Comparison of ENCODE assay signal across 8 cellular contexts in genomic region chr6:45378324-45378926, GRCh38. TPM values are rescaled to one million over a fixed set of nuclear protein-coding genes. Genes with fewer than 3 reads are reported as not detected.
DNase-seq lines count a peak whose midpoint lies in the region; ATAC-seq and TF ChIP-seq lines count a peak whose summit lies in the region.

No MANE protein-coding gene starts in this region.

- H3K27ac Mint-ChIP-seq in activated CD4-positive, alpha-beta T cell treated with anti-CD3 and anti-CD28 coated beads, Interleukin-2, amount 10 ng/mL, durations not matched to agents 7 days and 5 days: peak overlapping the region; percentile 98

- peaks cover 27% of the 10 kb centered on the region for H3K4me1 ChIP-seq in KMS-11 (ENCODE audit: low read depth, poor library complexity, severe bottlenecking)

- DNase-seq in GM06990 (ENCODE audit: extremely low read depth, insufficient read length) (no peak), head of caudate nucleus (peak in 35 of 42 donors; percentile 5 to 76 (median 46)), posterior cingulate gyrus (peak in 6 of 10 donors; percentile 15 to 83 (median 28)), RKO (ENCODE audit: low spot score) (no peak), OCI-M1 (lab: John Stamatoyannopoulos, UW) (no peak)
- peak; percentile 25 for DNase-seq in activated CD4-positive, alpha-beta T cell treated with anti-CD3 and anti-CD28 coated beads, Interleukin-2, amount 10 ng/mL, durations not matched to agents 7 days and 5 days

- H3K36me3 ChIP-seq in GM06990 (ENCODE audit: control insufficient read depth, insufficient read depth, low read length): no peaks in the 10 kb centered on the region
- no peaks in the 10 kb centered on the region for H3K36me3 ChIP-seq in KMS-11 (ENCODE audit: insufficient read depth)

- H3K4me2 ChIP-seq in KMS-11: peak overlapping the region; percentile 98

- H3K36me3 Mint-ChIP-seq in activated CD4-positive, alpha-beta T cell treated with anti-CD3 and anti-CD28 coated beads, Interleukin-2, amount 10 ng/mL, durations not matched to agents 7 days and 5 days (ENCODE audit: low read depth): no peaks in the 10 kb centered on the region

- intact Hi-C loops in head of caudate nucleus (cut with DNase I): no loop called here
- intact Hi-C loops in posterior cingulate gyrus (cut with DNase I): no loop called here

- peaks cover 24% of the 10 kb centered on the region for H3K4me1 Mint-ChIP-seq in activated CD4-positive, alpha-beta T cell treated with anti-CD3 and anti-CD28 coated beads, Interleukin-2, amount 10 ng/mL, durations not matched to agents 7 days and 5 days

- H3K9ac ChIP-seq in KMS-11: peak overlapping the region; percentile 96

- no peaks in the 10 kb centered on the region for H3K27me3 ChIP-seq in GM06990 (replicated peaks; ENCODE audit: control insufficient read depth, insufficient read depth, low read length)
- H3K27me3 ChIP-seq in KMS-11 (ENCODE audit: insufficient read depth, low read depth): no peaks in the 10 kb centered on the region

- H4K20me1 ChIP-seq in KMS-11 (ENCODE audit: insufficient read depth): no peaks in the 10 kb centered on the region

- no peaks in the 10 kb centered on the region for H3K27me3 Mint-ChIP-seq in activated CD4-positive, alpha-beta T cell treated with anti-CD3 and anti-CD28 coated beads, Interleukin-2, amount 10 ng/mL, durations not matched to agents 7 days and 5 days

- H3K27ac ChIP-seq in KMS-11: peak overlapping the region; percentile 96

- TF ChIP-seq CTCF in GM06990 (IDR thresholded peaks at IDR 0.05; ENCODE audit: insufficient read depth, low read length, poor library complexity, severe bottlenecking) (no peak), KMS-11 (conservative IDR thresholded peaks at IDR 0.05; ENCODE audit: low read depth, low read length) (no peak; the same call in 1 of the 2 replicates)

- no peaks in the 10 kb centered on the region for H3K9me3 Mint-ChIP-seq in activated CD4-positive, alpha-beta T cell treated with anti-CD3 and anti-CD28 coated beads, Interleukin-2, amount 10 ng/mL, durations not matched to agents 7 days and 5 days

- H3K4me3 ChIP-seq in GM06990 (replicated peaks; ENCODE audit: low read depth, low read length) (peak overlapping the region; percentile 87), KMS-11 (IDR thresholded peaks at IDR 0.05; ENCODE audit: insufficient read depth, low read depth, low read length) (no peak overlapping the region)

- peak overlapping the region; percentile 66 for H2AFZ ChIP-seq in KMS-11 (ENCODE audit: low read depth)

- ATAC-seq in GM21528 (IDR thresholded peaks at IDR 0.05; ENCODE audit: low FRiP score, unreplicated experiment): peak; percentile 40

- POLR2A ChIA-PET in activated CD4-positive, alpha-beta T cell treated with anti-CD3 and anti-CD28 coated beads, Interleukin-2, amount 10 ng/mL, durations not matched to agents 7 days and 5 days (lab: Charles Lee): interaction anchor here (0.6 kb wide), 2 partner anchors 280 to 666 kb away, joined by 3 to 5 read pairs; no protein-coding TSS in a partner anchor

- CTCF ChIA-PET in activated CD4-positive, alpha-beta T cell treated with anti-CD3 and anti-CD28 coated beads, Interleukin-2, amount 10 ng/mL, durations not matched to agents 7 days and 5 days (lab: Charles Lee): interaction anchor here (0.6 to 1.9 kb wide), 10 partner anchors 11 to 469 kb away, joined by 3 to 6 read pairs (median 4); partner anchors contain the start of gene RUNX2

- H3K4me3 Mint-ChIP-seq in activated CD4-positive, alpha-beta T cell treated with anti-CD3 and anti-CD28 coated beads, Interleukin-2, amount 10 ng/mL, durations not matched to agents 7 days and 5 days: peak overlapping the region; percentile 93

- peaks cover 26% of the 10 kb centered on the region; the same call in 1 of the 2 replicates for H3K79me2 ChIP-seq in KMS-11 (ENCODE audit: insufficient read depth, low read depth)

RNA-seq across cellular contexts. Expression of gene SUPT3H, which starts 0.7 kb away (rescaled TPM):
- total RNA-seq in activated CD4-positive, alpha-beta T cell treated with anti-CD3 and anti-CD28 coated beads, Interleukin-2, amount 10 ng/mL, durations not matched to agents 7 days and 5 days: 1 to 10 TPM; 8.7 to 9.0 TPM

RNA-seq across cellular contexts. Expression of gene RUNX2, which starts 50.3 kb away (rescaled TPM):
- 10 to 100 TPM; 13.2 to 13.4 TPM for total RNA-seq in activated CD4-positive, alpha-beta T cell treated with anti-CD3 and anti-CD28 coated beads, Interleukin-2, amount 10 ng/mL, durations not matched to agents 7 days and 5 days

Comparison
In these comparisons a context has a peak if more than half of its experiments do, and no peak if none do; other contexts are left out.
1. DNase-seq: peak in activated CD4-positive, alpha-beta T cell treated with anti-CD3 and anti-CD28 coated beads, Interleukin-2, amount 10 ng/mL, durations not matched to agents 7 days and 5 days (single experiment), head of caudate nucleus (35 of 42) and posterior cingulate gyrus (6 of 10); none in GM06990 (single experiment), RKO (single experiment) and OCI-M1 (single experiment).